ENCODE assay signal across 27 cellular contexts in genomic region chr9:5486988-5487387, GRCh38. TPM values are rescaled to one million over a fixed set of nuclear protein-coding genes. Genes with fewer than 3 reads are reported as not detected.
"Had no signal": no experiment of that assay in that cellular context is flagged by ENCODE, and none has a peak within 500 bp of the region (broad histone marks: within the 10 kb centered on the region; RNA-seq: fewer than 3 reads in every experiment).

No MANE protein-coding gene starts in this region.

- H3K27me3 ChIP-seq: colonic mucosa, dorsolateral prefrontal cortex, esophagus muscularis mucosa, esophagus squamous epithelium, foreskin keratinocyte, gastrocnemius medialis, gastroesophageal sphincter, heart left ventricle, heart right ventricle had no signal

- FAIRE-seq: colon, endometrium, endothelial cell of umbilical vein, frontal cortex had no signal

- H3K36me3 ChIP-seq: colonic mucosa, esophagus muscularis mucosa, esophagus squamous epithelium, gastrocnemius medialis, gastroesophageal sphincter, heart left ventricle, heart right ventricle had no signal

- H3K4me3 ChIP-seq: colonic mucosa, coronary artery, dorsolateral prefrontal cortex, esophagus muscularis mucosa, esophagus squamous epithelium, gastrocnemius medialis, gastroesophageal sphincter, heart left ventricle, heart right ventricle had no signal

- H3K27ac ChIP-seq: colonic mucosa, coronary artery, dorsolateral prefrontal cortex, epithelial cell of prostate, esophagus muscularis mucosa, esophagus squamous epithelium, foreskin keratinocyte, gastrocnemius medialis, gastroesophageal sphincter, heart left ventricle, heart right ventricle had no signal

- H3K27ac Mint-ChIP-seq: effector memory CD8-positive, alpha-beta T cell; endodermal cell had no signal

- H3K9me3 Mint-ChIP-seq: effector memory CD8-positive, alpha-beta T cell had no signal

- DNase-seq: colonic mucosa; cortex of kidney; dermis blood vessel endothelial cell; dorsolateral prefrontal cortex; effector CD4-positive, alpha-beta T cell; effector CD8-positive, alpha-beta T cell; effector memory CD4-positive, alpha-beta T cell; effector memory CD8-positive, alpha-beta T cell; endodermal cell; esophagus squamous epithelium; foreskin fibroblast; foreskin keratinocyte; foreskin melanocyte; gastrocnemius medialis; glutamatergic neuron; head of caudate nucleus; heart left ventricle; heart right ventricle had no signal

- H3K9me3 ChIP-seq: colonic mucosa, esophagus muscularis mucosa, esophagus squamous epithelium, gastrocnemius medialis, gastroesophageal sphincter, heart left ventricle, heart right ventricle had no signal

- H3K4me3 Mint-ChIP-seq: effector memory CD8-positive, alpha-beta T cell; endodermal cell had no signal

- ATAC-seq: effector memory CD8-positive, alpha-beta T cell; esophagus mucosa; foreskin keratinocyte; gastrocnemius medialis; gastroesophageal sphincter; heart left ventricle; heart right ventricle had no signal

- H3K4me1 ChIP-seq: colonic mucosa, esophagus muscularis mucosa, esophagus squamous epithelium, foreskin keratinocyte, gastrocnemius medialis, gastroesophageal sphincter had no signal

RNA-seq across cellular contexts. Expression of gene PDCD1LG2, which starts 23.3 kb away (rescaled TPM):
- total RNA-seq: endodermal cell had no signal
